Comparison of ENCODE assay signal across 24 cellular contexts in genomic region chr5:63164838-63165237, GRCh38.
DNase-seq lines count a peak whose midpoint lies in the region; ATAC-seq, FAIRE-seq and TF ChIP-seq lines count a peak whose summit lies in the region.
"Had no signal": no experiment of that assay in that cellular context is flagged by ENCODE, and none has a peak within 500 bp of the region (broad histone marks: within the 10 kb centered on the region; RNA-seq: fewer than 3 reads in every experiment).

No MANE protein-coding gene starts in this region.

- BruUV-seq in HepG2 (replicated peaks; lab: Mats Ljungman, UMichigan): no TSS peak

- no peak overlapping the region for H3K4me2 ChIP-seq in HepG2 (ENCODE audit: low read depth, low read length)
- H3K4me2 ChIP-seq in neural progenitor cell: peak overlapping the region; percentile 67
- H3K4me2 ChIP-seq: BLaER1 had no signal

- peak overlapping the region; percentile 20 to 46 (median 26) for H3K4me3 ChIP-seq in liver (ENCODE audit: low read depth in 1 of 3, low read length in 3 of 3)
- H3K4me3 ChIP-seq in HepG2 (replicated peaks in 1 of 3; ENCODE audit: insufficient read depth in 1 of 3, low read depth in 2 of 3, low read length in 3 of 3): no peak overlapping the region
- no peak overlapping the region for H3K4me3 ChIP-seq in neural progenitor cell
- H3K4me3 ChIP-seq: BLaER1, GM23248, HAP-1 had no signal

- H2AFZ ChIP-seq in HepG2 (ENCODE audit: low read length) (no peak overlapping the region), neural progenitor cell (replicated peaks) (peak overlapping the region; percentile 52)
- H2AFZ ChIP-seq: GM23248 had no signal

- no peaks in the 10 kb centered on the region for H3K36me3 ChIP-seq in liver (ENCODE audit: control insufficient read depth in 4 of 4, insufficient read depth in 3 of 4, low read depth in 1 of 4, low read length in 3 of 4)
- H3K36me3 ChIP-seq in HepG2 (replicated peaks in 1 of 2; ENCODE audit: control insufficient read depth in 1 of 2, insufficient read depth in 2 of 2, low read length in 2 of 2): no peaks in the 10 kb centered on the region
- no peaks in the 10 kb centered on the region for H3K36me3 ChIP-seq in neural progenitor cell
- H3K36me3 ChIP-seq: BLaER1, HAP-1 had no signal

- no peak for ATAC-seq in HepG2
- ATAC-seq in GM18867 (IDR thresholded peaks at IDR 0.05; ENCODE audit: unreplicated experiment): no peak
- no peak for ATAC-seq in GM21529 (IDR thresholded peaks at IDR 0.05; ENCODE audit: unreplicated experiment)
- ATAC-seq: CD8-positive, alpha-beta T cell had no signal

- H3K9me3 ChIP-seq in liver (ENCODE audit: control insufficient read depth in 4 of 4, low read length in 3 of 4) (no peaks in the 10 kb centered on the region), HepG2 (ENCODE audit: low read length) (no peaks in the 10 kb centered on the region), neural progenitor cell (ENCODE audit: low read depth) (no peaks in the 10 kb centered on the region)
- H3K9me3 ChIP-seq: BLaER1, Caco-2, HAP-1 had no signal

- H3K79me2 ChIP-seq in HepG2 (ENCODE audit: insufficient read depth, low read length): no peaks in the 10 kb centered on the region
- H3K79me2 ChIP-seq in neural progenitor cell (ENCODE audit: low read depth): no peaks in the 10 kb centered on the region

- peak overlapping the region; percentile 61 to 84 for H3K27ac ChIP-seq in liver (ENCODE audit: low read depth in 1 of 2, low read length in 2 of 2)
- no peak overlapping the region for H3K27ac ChIP-seq in HepG2 (ENCODE audit: extremely low read length, insufficient read depth, low read length)
- peak overlapping the region; percentile 44 for H3K27ac ChIP-seq in neural progenitor cell
- H3K27ac ChIP-seq: 22Rv1, BLaER1, C4-2B, GM23248 had no signal

- intact Hi-C loops in HepG2 (cut with micrococcal nuclease; ENCODE audit: unreplicated experiment): no loop called here

- H3K9ac ChIP-seq in liver (ENCODE audit: low read depth in 1 of 2, low read length in 2 of 2): peak overlapping the region in 1 of 2 donors; percentile 44
- H3K9ac ChIP-seq in HepG2 (ENCODE audit: insufficient read depth, low read depth, low read length): no peak overlapping the region
- H3K9ac ChIP-seq in neural progenitor cell: no peak overlapping the region
- H3K9ac ChIP-seq: BLaER1, GM23248 had no signal

- H3K27me3 Mint-ChIP-seq in glutamatergic neuron (ENCODE audit: unreplicated experiment): peaks cover 6% of the 10 kb centered on the region
- H3K27me3 Mint-ChIP-seq in neural progenitor cell (ENCODE audit: insufficient read depth, low read depth): no peaks in the 10 kb centered on the region
- H3K27me3 Mint-ChIP-seq: B cell; CD4-positive, CD25-positive, alpha-beta regulatory T cell had no signal

- no peak for TF ChIP-seq EP300 in HepG2 (IDR thresholded peaks at IDR 0.05; ENCODE audit: low read depth in 2 of 2, low read length in 2 of 2)
- TF ChIP-seq EP300 in HepG2 (CRISPR knock-in tag; IDR thresholded peaks at IDR 0.05; ENCODE audit: borderline replicate concordance): no peak

- no peak for DNase-seq in HepG2 (ENCODE audit: low spot score)
- no peak for DNase-seq in glutamatergic neuron
- peak; percentile 78 for DNase-seq in neural progenitor cell (ENCODE audit: low spot score)
- no peak for DNase-seq in NCI-H1048 (lab: John Stamatoyannopoulos, UW)
- DNase-seq in activated naive CD4-positive, alpha-beta T cell (lab: John Stamatoyannopoulos, UW): no peak
- DNase-seq: Caco-2; CD4-positive, CD25-positive, alpha-beta regulatory T cell; CD8-positive, alpha-beta T cell; DMS153; DND-41; GM23248; HFFc6 had no signal

- in situ Hi-C loops in HepG2 (cut with HindIII; ENCODE audit: extremely low pct_ligation_motif_present, low pct_unique_long_range_greater_than_20kb): no loop called here

- H3K27me3 ChIP-seq in liver (ENCODE audit: control insufficient read depth in 4 of 4, insufficient read depth in 4 of 4, low read length in 3 of 4) (no peaks in the 10 kb centered on the region), HepG2 (ENCODE audit: control insufficient read depth in 1 of 2, insufficient read depth in 2 of 2, low read length in 2 of 2) (no peaks in the 10 kb centered on the region; a peak in 1 of 5 replicates), neural progenitor cell (no peaks in the 10 kb centered on the region)
- H3K27me3 ChIP-seq: BLaER1 had no signal

- H3K4me1 Mint-ChIP-seq in glutamatergic neuron (ENCODE audit: low read depth, unreplicated experiment) (peaks cover 70% of the 10 kb centered on the region), neural progenitor cell (no peaks in the 10 kb centered on the region)
- H3K4me1 Mint-ChIP-seq: B cell; CD4-positive, CD25-positive, alpha-beta regulatory T cell had no signal

- POLR2A ChIA-PET in HepG2 (lab: Yijun Ruan, JAX): no interaction called here

- TF ChIP-seq CTCF in liver (IDR thresholded peaks at IDR 0.05; ENCODE audit: low read depth, low read length, missing input control) (peak; percentile 27), HepG2 (CRISPR knock-in tag; IDR thresholded peaks at IDR 0.05) (no peak), glutamatergic neuron (IDR thresholded peaks at IDR 0.05; ENCODE audit: partially characterized antibody, unreplicated experiment) (no peak), neural progenitor cell (IDR thresholded peaks at IDR 0.05) (no peak)

- peak; percentile 53 to 72 for TF ChIP-seq RAD21 in liver (IDR thresholded peaks at IDR 0.05)
- TF ChIP-seq RAD21 in HepG2 (CRISPR knock-in tag; IDR thresholded peaks at IDR 0.05): no peak

- H3K4me3 Mint-ChIP-seq in glutamatergic neuron (ENCODE audit: unreplicated experiment) (peak overlapping the region; percentile 13), neural progenitor cell (no peak overlapping the region)
- H3K4me3 Mint-ChIP-seq: B cell; CD4-positive, CD25-positive, alpha-beta regulatory T cell; CD8-positive, alpha-beta T cell; HFFc6 had no signal

- H4K20me1 ChIP-seq in HepG2 (ENCODE audit: insufficient read depth, low read length): no peaks in the 10 kb centered on the region
- no peaks in the 10 kb centered on the region for H4K20me1 ChIP-seq in neural progenitor cell (ENCODE audit: low read depth)
- H4K20me1 ChIP-seq: BLaER1 had no signal

- H3K4me1 ChIP-seq in liver (ENCODE audit: control insufficient read depth in 4 of 4, insufficient read depth in 4 of 4, low read length in 3 of 4): peaks cover 6 to 30% (median 15%) of the 10 kb centered on the region in 4 donors
- no peaks in the 10 kb centered on the region for H3K4me1 ChIP-seq in HepG2 (ENCODE audit: insufficient read depth, low read length)
- H3K4me1 ChIP-seq in neural progenitor cell: peaks cover 28% of the 10 kb centered on the region
- H3K4me1 ChIP-seq: BLaER1, Caco-2, HAP-1 had no signal

- H3K27ac Mint-ChIP-seq in glutamatergic neuron (ENCODE audit: unreplicated experiment): peak overlapping the region; percentile 96
- no peak overlapping the region for H3K27ac Mint-ChIP-seq in neural progenitor cell
- H3K27ac Mint-ChIP-seq: B cell; CD4-positive, CD25-positive, alpha-beta regulatory T cell; CD8-positive, alpha-beta T cell; HFFc6 had no signal

- TF ChIP-seq POLR2A in HepG2 (IDR thresholded peaks at IDR 0.05; ENCODE audit: insufficient read depth in 1 of 2, low read depth in 2 of 2, low read length in 2 of 2): no peak

- H3K36me3 Mint-ChIP-seq in glutamatergic neuron (ENCODE audit: unreplicated experiment) (no peaks in the 10 kb centered on the region), neural progenitor cell (no peaks in the 10 kb centered on the region)
- H3K36me3 Mint-ChIP-seq: CD4-positive, CD25-positive, alpha-beta regulatory T cell; CD8-positive, alpha-beta T cell had no signal

- peaks cover 9% of the 10 kb centered on the region for H3F3A ChIP-seq in neural progenitor cell (ENCODE audit: low read depth)

- peaks cover 12% of the 10 kb centered on the region for H3K9me3 Mint-ChIP-seq in glutamatergic neuron (ENCODE audit: unreplicated experiment)
- no peaks in the 10 kb centered on the region for H3K9me3 Mint-ChIP-seq in neural progenitor cell
- H3K9me3 Mint-ChIP-seq: CD8-positive, alpha-beta T cell had no signal

- WGBS in liver: 40% methylated on average over 4 of the region's 4 CpGs
- 7% methylated on average over 4 of the region's 4 CpGs for whole genome bisulfite sequencing in HepG2 (ENCODE audit: low lambda C conversion rate)

- CTCF ChIA-PET in HepG2 (lab: Yijun Ruan, JAX; ENCODE audit: low intra/inter-chr PET ratio, low total read pairs): no interaction called here

- FAIRE-seq in HepG2 (lab: Jason Lieb, UNC): no peak
- FAIRE-seq: A204.1, G401.6, GM12892, H54 had no signal

TF ChIP-seq in liver, 16 proteins besides CTCF, POLR2A, EP300 and RAD21 (continues in another document):
- TF ChIP-seq HNF4A (conservative IDR thresholded peaks at IDR 0.05) (peak; percentile 65 to 73), FOXA1 (IDR thresholded peaks at IDR 0.05) (peak; percentile 73), YY1 (IDR thresholded peaks at IDR 0.05) (peak; percentile 65), HNF4G (IDR thresholded peaks at IDR 0.05) (peak; percentile 45), JUND (IDR thresholded peaks at IDR 0.05) (peak; percentile 58 to 88), FOXA2 (IDR thresholded peaks at IDR 0.05) (peak; percentile 72), EGR1 (IDR thresholded peaks at IDR 0.05; ENCODE audit: low read depth in 2 of 2) (peak; percentile 52 to 55)

TF ChIP-seq in HepG2, 621 proteins besides CTCF, POLR2A, EP300 and RAD21:
- no peak for TF ChIP-seq ETV6 (CRISPR knock-in tag; conservative IDR thresholded peaks at IDR 0.05)

Comparison
In these comparisons a context has a peak if more than half of its experiments do, and no peak if none do; other contexts are left out.
1. H3K4me3 ChIP-seq: peak in liver (3 of 3); none in HepG2 (0 of 3) and neural progenitor cell (single experiment).